Comparison of ENCODE assay signal across 3 cellular contexts in genomic region chr1:202750761-202751160, GRCh38.
TF ChIP-seq lines count a peak whose summit lies in the region.

No MANE protein-coding gene starts in this region.

TF ChIP-seq in SK-N-SH, 30 proteins besides CTCF, POLR2A, EP300 and RAD21:
- no peak for TF ChIP-seq NFIC (IDR thresholded peaks at IDR 0.05; ENCODE audit: borderline replicate concordance)
- no peak for TF ChIP-seq MXI1 (IDR thresholded peaks at IDR 0.05; ENCODE audit: low read depth, low read length)
- TF ChIP-seq GATA2 (CRISPR knock-in tag; IDR thresholded peaks at IDR 0.05): no peak
- TF ChIP-seq TAF1 (IDR thresholded peaks at IDR 0.05; ENCODE audit: borderline replicate concordance, low read depth, low read length): no peak
- no peak for TF ChIP-seq FOXM1 (IDR thresholded peaks at IDR 0.05; ENCODE audit: low read depth)
- no peak for TF ChIP-seq POLR2AphosphoS5 (IDR thresholded peaks at IDR 0.05; ENCODE audit: low read depth, low read length)
- no peak for TF ChIP-seq USF2 (IDR thresholded peaks at IDR 0.05; ENCODE audit: borderline replicate concordance, low read depth, low read length)
- TF ChIP-seq REST (IDR thresholded peaks at IDR 0.05; ENCODE audit: low read depth, low read length): no peak
- no peak for TF ChIP-seq PBX3 (IDR thresholded peaks at IDR 0.05)
- TF ChIP-seq TEAD4 (IDR thresholded peaks at IDR 0.05; ENCODE audit: borderline replicate concordance, insufficient read depth): no peak
- no peak for TF ChIP-seq MEF2A (IDR thresholded peaks at IDR 0.05; ENCODE audit: borderline replicate concordance, low read depth)
- TF ChIP-seq NRF1 (IDR thresholded peaks at IDR 0.05; ENCODE audit: low read depth, low read length): no peak
- no peak for TF ChIP-seq GABPA (IDR thresholded peaks at IDR 0.05; ENCODE audit: low read depth)
- no peak for TF ChIP-seq SMC3 (IDR thresholded peaks at IDR 0.05; ENCODE audit: low read depth, low read length)
- no peak for TF ChIP-seq FOSL2 (IDR thresholded peaks at IDR 0.05; ENCODE audit: borderline replicate concordance, low read depth)
- no peak for TF ChIP-seq JUND (IDR thresholded peaks at IDR 0.05)

TF ChIP-seq in SK-N-SH treated with all-trans-retinoic acid at 6 μM for 48 hours, 23 proteins besides CTCF, POLR2A, EP300 and RAD21:
- TF ChIP-seq TOX (CRISPR knock-in tag; IDR thresholded peaks at IDR 0.05; ENCODE audit: borderline replicate concordance) (no peak), CSDC2 (CRISPR knock-in tag; IDR thresholded peaks at IDR 0.05) (no peak), CREB5 (CRISPR knock-in tag; IDR thresholded peaks at IDR 0.05; ENCODE audit: low read depth) (no peak)

TF ChIP-seq in HCT116, 20 proteins besides CTCF, POLR2A, EP300 and RAD21:
- TF ChIP-seq ELF1 (IDR thresholded peaks at IDR 0.05; ENCODE audit: borderline replicate concordance, low read depth): no peak
- TF ChIP-seq CBX3 (IDR thresholded peaks at IDR 0.05; ENCODE audit: low read depth): no peak
- no peak for TF ChIP-seq SP1 (IDR thresholded peaks at IDR 0.05; ENCODE audit: low read depth)
- TF ChIP-seq CEBPB (IDR thresholded peaks at IDR 0.05; ENCODE audit: low read depth): no peak
- TF ChIP-seq MAX (IDR thresholded peaks at IDR 0.05): no peak
- TF ChIP-seq ZNF274 (IDR thresholded peaks at IDR 0.05; ENCODE audit: low read depth, low read length): no peak
- TF ChIP-seq POLR2AphosphoS5 (IDR thresholded peaks at IDR 0.05; ENCODE audit: low read depth, low read length): no peak
- no peak for TF ChIP-seq REST (IDR thresholded peaks at IDR 0.05; ENCODE audit: low read depth)
- TF ChIP-seq EGR1 (IDR thresholded peaks at IDR 0.05; ENCODE audit: low read depth): no peak
- no peak for TF ChIP-seq YY1 (IDR thresholded peaks at IDR 0.05; ENCODE audit: extremely low read depth, insufficient replicate concordance, low read depth, low read length)
- no peak for TF ChIP-seq SIN3A (IDR thresholded peaks at IDR 0.05; ENCODE audit: low read depth)
- TF ChIP-seq FOSL1 (IDR thresholded peaks at IDR 0.05; ENCODE audit: low read depth): no peak
- TF ChIP-seq ATF3 (IDR thresholded peaks at IDR 0.05): no peak
- no peak for TF ChIP-seq JUND (IDR thresholded peaks at IDR 0.05)
- no peak for TF ChIP-seq ZBTB33 (IDR thresholded peaks at IDR 0.05; ENCODE audit: extremely low read depth, insufficient replicate concordance, low read length)
- no peak for TF ChIP-seq TCF7L2 (IDR thresholded peaks at IDR 0.05; ENCODE audit: borderline replicate concordance, extremely low read depth, insufficient read depth, insufficient read length)
- TF ChIP-seq ZFX (IDR thresholded peaks at IDR 0.05): no peak
